ENCODE assay signal across 1 cellular context in genomic region chr11:85828640-85828978, GRCh38.
TF ChIP-seq lines count a peak whose summit lies in the region.

No MANE protein-coding gene starts in this region.

TF ChIP-seq in IMR-90, 13 proteins besides CTCF, POLR2A, EP300 and RAD21 (continued from another document):
- TF ChIP-seq MAZ (IDR thresholded peaks at IDR 0.05; ENCODE audit: borderline replicate concordance, low read depth, low read length) (no peak), CEBPB (IDR thresholded peaks at IDR 0.05; ENCODE audit: low read depth, low read length) (no peak), ELK1 (IDR thresholded peaks at IDR 0.05; ENCODE audit: borderline replicate concordance, low read depth, low read length) (no peak), CHD1 (IDR thresholded peaks at IDR 0.05; ENCODE audit: low read depth, low read length) (no peak), SMC3 (IDR thresholded peaks at IDR 0.05; ENCODE audit: low read depth, low read length) (no peak)
